Comparison of ENCODE assay signal across 8 cellular contexts in genomic region chr9:38017149-38017884, GRCh38. TPM values are rescaled to one million over a fixed set of nuclear protein-coding genes. Genes with fewer than 3 reads are reported as not detected.
DNase-seq lines count a peak whose midpoint lies in the region; ATAC-seq and TF ChIP-seq lines count a peak whose summit lies in the region.

No MANE protein-coding gene starts in this region.

- TF ChIP-seq CTCF in endodermal cell (conservative IDR thresholded peaks at IDR 0.05) (peak; percentile 76), lower lobe of right lung (IDR thresholded peaks at IDR 0.05) (peak; percentile 59), transverse colon (IDR thresholded peaks at IDR 0.05) (no peak)

- H3K4me1 ChIP-seq in endodermal cell (ENCODE audit: control insufficient read depth, insufficient read depth, low read length), result peaks cover 27% of the 10 kb centered on the region
- H3K4me1 ChIP-seq in lower lobe of right lung, result peaks cover 63% of the 10 kb centered on the region
- peaks cover 27 to 36% (median 31%) of the 10 kb centered on the region in 4 donors for H3K4me1 ChIP-seq in transverse colon

- intact Hi-C loops in lower lobe of right lung (cut with DNase I), result no loop called here
- intact Hi-C loops in transverse colon (cut with DNase I; ENCODE audit: low total_unique reads), result loop anchor here (5.0 kb wide), 1 partner anchor 50 kb away; the partner anchor contains the start of gene SHB

- TF ChIP-seq EP300 in transverse colon (IDR thresholded peaks at IDR 0.05; ENCODE audit: low read depth), result no peak

- H3K9me3 Mint-ChIP-seq in endodermal cell (no peaks in the 10 kb centered on the region), T-cell (no peaks in the 10 kb centered on the region)

- DNase-seq in NCI-H460 (ENCODE audit: extremely low read depth, low read depth), result peak; percentile 59
- peak; percentile 95 for DNase-seq in endodermal cell
- peak; percentile 81 for DNase-seq in lower lobe of right lung
- no peak for DNase-seq in transverse colon
- DNase-seq in T-cell, result no peak
- no peak for DNase-seq in stimulated activated CD4-positive, alpha-beta T cell treated with anti-CD3 and anti-CD28 coated beads, Interleukin-2, amount 100 ng/mL, for 48 hours
- no peak for DNase-seq in NCI-H524 (lab: John Stamatoyannopoulos, UW)

- H3K4me3 ChIP-seq in endodermal cell (ENCODE audit: low read length) (no peak overlapping the region), lower lobe of right lung (no peak overlapping the region), transverse colon (no peak overlapping the region)

- WGBS in endodermal cell (ENCODE audit: insufficient coverage in 1 of 2, insufficient read length in 1 of 2), 2 experiments, result 40 to 47% methylated on average over 10 to 13 of the region's 13 CpGs
- 83% methylated on average over 13 of the region's 13 CpGs; no CpG with 5 or more reads in 1 of the 2 donors for WGBS in transverse colon (ENCODE audit: low coverage in 1 of 2), 2 donors

- in situ Hi-C loops in transverse colon (cut with MboI; ENCODE audit: low pct_ligation_motif_present in 1 of 4, low pct_unique_long_range_greater_than_20kb in 1 of 4, low sequenced_read_pairs in 3 of 4), result no loop called here

- H3K27ac Mint-ChIP-seq in endodermal cell, result peak overlapping the region; percentile 83
- H3K27ac Mint-ChIP-seq in T-cell, result no peak overlapping the region

- POLR2A ChIA-PET in T-cell (lab: Charles Lee), result no interaction called here

- H3K27me3 ChIP-seq in endodermal cell (ENCODE audit: control insufficient read depth, insufficient read depth, low read length, poor library complexity, severe bottlenecking) (no peaks in the 10 kb centered on the region), lower lobe of right lung (ENCODE audit: low read depth) (no peaks in the 10 kb centered on the region), transverse colon (no peaks in the 10 kb centered on the region)

- CTCF ChIA-PET in T-cell (lab: Charles Lee), result no interaction called here

- no peaks in the 10 kb centered on the region for H3K9me3 ChIP-seq in endodermal cell (ENCODE audit: control insufficient read depth, low read length)
- H3K9me3 ChIP-seq in lower lobe of right lung, result no peaks in the 10 kb centered on the region
- H3K9me3 ChIP-seq in transverse colon, result no peaks in the 10 kb centered on the region

- H3K4me1 Mint-ChIP-seq in endodermal cell, result peaks cover 52% of the 10 kb centered on the region
- H3K4me1 Mint-ChIP-seq in T-cell, result no peaks in the 10 kb centered on the region

- H3K36me3 Mint-ChIP-seq in endodermal cell (ENCODE audit: low read depth) (peaks cover 42% of the 10 kb centered on the region), T-cell (no peaks in the 10 kb centered on the region)

- H3K9ac ChIP-seq in endodermal cell (ENCODE audit: extremely low read depth, low read length, poor library complexity, severe bottlenecking), result no peak overlapping the region

- TF ChIP-seq POLR2A in transverse colon (IDR thresholded peaks at IDR 0.05), result no peak

- peak; percentile 84 to 86 for ATAC-seq in lower lobe of right lung
- ATAC-seq in T-cell (replicated peaks in 1 of 4), result no peak
- no peak for ATAC-seq in HG02885 (IDR thresholded peaks at IDR 0.05; ENCODE audit: poor library complexity, unreplicated experiment)

- H3K27ac ChIP-seq in endodermal cell (ENCODE audit: low read depth, low read length) (peak overlapping the region; percentile 89), lower lobe of right lung (peak overlapping the region; percentile 60), transverse colon (peak overlapping the region; percentile 28 to 78 (median 56))

- H3K36me3 ChIP-seq in endodermal cell (ENCODE audit: control insufficient read depth, insufficient read depth, low read length), result peaks cover 48% of the 10 kb centered on the region
- H3K36me3 ChIP-seq in lower lobe of right lung, result peaks cover 11% of the 10 kb centered on the region
- H3K36me3 ChIP-seq in transverse colon, result no peaks in the 10 kb centered on the region

- H3K4me3 Mint-ChIP-seq in endodermal cell (peak overlapping the region; percentile 20), T-cell (no peak overlapping the region)

- H3K27me3 Mint-ChIP-seq in endodermal cell (ENCODE audit: insufficient read depth) (no peaks in the 10 kb centered on the region), T-cell (peaks cover 0 to 2% of the 10 kb centered on the region in 2 donors)

RNA-seq across cellular contexts. Expression of gene SHB, which starts 51.7 kb away (rescaled TPM):
- total RNA-seq in NCI-H460 (2014; rRNA removed; shearing (Covaris generic)), result 12.5 and 14.3 TPM in 2 replicates
- polyA plus RNA-seq in NCI-H460 (2014; cell fraction: nucleus; rRNA removed), result 10.8 and 14.0 TPM in 2 replicates
- total RNA-seq in endodermal cell, result 10 to 100 TPM; 28.1 to 38.1 TPM
- polyA plus RNA-seq in endodermal cell (2013, experiment 1 of 2), result 10.8 TPM
- 12.5 TPM for polyA plus RNA-seq in endodermal cell (2013, experiment 2 of 2)
- total RNA-seq in lower lobe of right lung, result 25.3 TPM
- 10 to 100 TPM; 11.9 to 33.7 (median 22.2) TPM for total RNA-seq in transverse colon
- 1 to 10 TPM; 1.2 to 1.5 (median 1.3) TPM for total RNA-seq in T-cell

Comparison
In these comparisons a context has a peak if more than half of its experiments do, and no peak if none do; other contexts are left out.
1. DNase-seq: peak in NCI-H460 (single experiment), endodermal cell (single experiment) and lower lobe of right lung (single experiment); none in transverse colon (single experiment), T-cell (0 of 34), stimulated activated CD4-positive, alpha-beta T cell treated with anti-CD3 and anti-CD28 coated beads, Interleukin-2, amount 100 ng/mL, for 48 hours (0 of 2) and NCI-H524 (0 of 2).
2. CTCF ChIP-seq: peak in endodermal cell (single experiment) and lower lobe of right lung (single experiment); none in transverse colon (0 of 5).
3. ATAC-seq: peak in lower lobe of right lung (2 of 2); none in T-cell (0 of 4) and HG02885 (single experiment).
4. Peak in every context shown above with its lines, with median percentiles within 50 percentile points of each other: H3K27ac ChIP-seq.